In genomic region chr3:40229411-40229810, GRCh38 we compare ENCODE assay signal across 1 cellular context.
TF ChIP-seq lines count a peak whose summit lies in the region.

No MANE protein-coding gene starts in this region.

TF ChIP-seq in WTC11, 78 proteins besides CTCF, POLR2A, EP300 and RAD21 (continued from another document):
- TF ChIP-seq ATF1 (CRISPR knock-in tag; IDR thresholded peaks at IDR 0.05) (no peak), ZBTB43 (CRISPR knock-in tag; IDR thresholded peaks at IDR 0.05) (no peak), PRRX2 (CRISPR knock-in tag; IDR thresholded peaks at IDR 0.05) (no peak), ZNF263 (CRISPR knock-in tag; IDR thresholded peaks at IDR 0.05; ENCODE audit: low read depth) (no peak), PREB (CRISPR knock-in tag; IDR thresholded peaks at IDR 0.05; ENCODE audit: borderline replicate concordance) (no peak), MXD4 (CRISPR knock-in tag; IDR thresholded peaks at IDR 0.05; ENCODE audit: borderline replicate concordance) (no peak), NFATC4 (CRISPR knock-in tag; IDR thresholded peaks at IDR 0.05) (no peak), ZNF396 (CRISPR knock-in tag; IDR thresholded peaks at IDR 0.05; ENCODE audit: borderline replicate concordance) (no peak), E2F4 (CRISPR knock-in tag; IDR thresholded peaks at IDR 0.05; ENCODE audit: borderline replicate concordance, low read depth) (no peak), ZNF423 (CRISPR knock-in tag; IDR thresholded peaks at IDR 0.05) (no peak), ZBTB21 (CRISPR knock-in tag; IDR thresholded peaks at IDR 0.05; ENCODE audit: borderline replicate concordance) (no peak), RELA (CRISPR knock-in tag; IDR thresholded peaks at IDR 0.05; ENCODE audit: borderline replicate concordance) (no peak), FOXJ3 (CRISPR knock-in tag; IDR thresholded peaks at IDR 0.05; ENCODE audit: borderline replicate concordance) (no peak), NR2C2 (CRISPR knock-in tag; IDR thresholded peaks at IDR 0.05) (no peak)
